In genomic region chr13:63124863-63125262, GRCh38 we compare ENCODE assay signal across 13 cellular contexts.
DNase-seq lines count a peak whose midpoint lies in the region; ATAC-seq and TF ChIP-seq lines count a peak whose summit lies in the region.
"Had no signal": no experiment of that assay in that cellular context is flagged by ENCODE, and none has a peak within 500 bp of the region (broad histone marks: within the 10 kb centered on the region; RNA-seq: fewer than 3 reads in every experiment).

No MANE protein-coding gene starts in this region.

- no peak for TF ChIP-seq POLR2A in suprapubic skin (IDR thresholded peaks at IDR 0.05)

- H3K9ac ChIP-seq in colonic mucosa (ENCODE audit: low read depth in 2 of 2, low read length in 2 of 2) = no peak overlapping the region
- H3K9ac ChIP-seq: BLaER1 treated with 17β-estradiol and CSF1 and Interleukin-3, amounts not matched to agents 10 nM and 100 nM had no signal

- DNase-seq in NCI-H2171 treated with DMSO at 0.1 percent for 48 hours (lab: John Stamatoyannopoulos, UW) = peak; percentile 5
- no peak for DNase-seq in NCI-H2171 (lab: John Stamatoyannopoulos, UW)
- DNase-seq in NCI-H526 (lab: John Stamatoyannopoulos, UW) = peak; percentile 23 to 57
- DNase-seq in dermis blood vessel endothelial cell = peak; percentile 19
- peak; percentile 20 for DNase-seq in pons (ENCODE audit: low spot score)
- DNase-seq in suprapubic skin (ENCODE audit: low spot score in 2 of 2) = no peak
- no peak for DNase-seq in colonic mucosa
- DNase-seq: activated CD4-positive, alpha-beta T cell treated with anti-CD3 and anti-CD28 coated beads, Interleukin-2, amount 50 U/mL, for 4 hours; NCI-H1436 treated with DMSO at 0.1 percent for 48 hours; upper lobe of left lung had no signal

- H3K9me3 ChIP-seq in suprapubic skin = no peaks in the 10 kb centered on the region
- H3K9me3 ChIP-seq in colonic mucosa = no peaks in the 10 kb centered on the region
- H3K9me3 ChIP-seq: BLaER1 treated with 17β-estradiol and CSF1 and Interleukin-3, amounts not matched to agents 10 nM and 100 nM; right atrium auricular region; upper lobe of left lung had no signal

- H3K27ac ChIP-seq in suprapubic skin = no peak overlapping the region
- no peak overlapping the region for H3K27ac ChIP-seq in colonic mucosa
- H3K27ac ChIP-seq: BLaER1 treated with 17β-estradiol and CSF1 and Interleukin-3, amounts not matched to agents 10 nM and 100 nM; right atrium auricular region; upper lobe of left lung had no signal

- H3K4me1 ChIP-seq in suprapubic skin = no peaks in the 10 kb centered on the region
- H3K4me1 ChIP-seq in colonic mucosa = no peaks in the 10 kb centered on the region
- H3K4me1 ChIP-seq: BLaER1 treated with 17β-estradiol and CSF1 and Interleukin-3, amounts not matched to agents 10 nM and 100 nM; right atrium auricular region; upper lobe of left lung had no signal

- TF ChIP-seq CTCF in suprapubic skin (IDR thresholded peaks at IDR 0.05) (no peak), colonic mucosa (IDR thresholded peaks at IDR 0.05) (no peak)

- no peak for ATAC-seq in HG02642 (IDR thresholded peaks at IDR 0.05; ENCODE audit: poor library complexity, unreplicated experiment)

- intact Hi-C loops in colonic mucosa (cut with DNase I) = no loop called here

- 28% methylated on average over 1 of the region's 1 CpG for WGBS in suprapubic skin

- H3K36me3 ChIP-seq in suprapubic skin (no peaks in the 10 kb centered on the region), colonic mucosa (no peaks in the 10 kb centered on the region)
- H3K36me3 ChIP-seq: BLaER1 treated with 17β-estradiol and CSF1 and Interleukin-3, amounts not matched to agents 10 nM and 100 nM; right atrium auricular region; upper lobe of left lung had no signal

- H3K27me3 ChIP-seq in suprapubic skin = no peaks in the 10 kb centered on the region
- H3K27me3 ChIP-seq in colonic mucosa = no peaks in the 10 kb centered on the region
- H3K27me3 ChIP-seq: BLaER1 treated with 17β-estradiol and CSF1 and Interleukin-3, amounts not matched to agents 10 nM and 100 nM; right atrium auricular region; upper lobe of left lung had no signal

- H3K4me3 ChIP-seq in suprapubic skin (no peak overlapping the region), colonic mucosa (no peak overlapping the region)
- H3K4me3 ChIP-seq: BLaER1 treated with 17β-estradiol and CSF1 and Interleukin-3, amounts not matched to agents 10 nM and 100 nM; right atrium auricular region; upper lobe of left lung had no signal

- TF ChIP-seq EP300 in suprapubic skin (IDR thresholded peaks at IDR 0.05) = no peak

Comparison
In these comparisons a context has a peak if more than half of its experiments do, and no peak if none do; other contexts are left out.
1. DNase-seq: peak in NCI-H2171 treated with DMSO at 0.1 percent for 48 hours (single experiment), NCI-H526 (2 of 2), dermis blood vessel endothelial cell (single experiment) and pons (single experiment); none in NCI-H2171 (single experiment), suprapubic skin (0 of 2) and colonic mucosa (single experiment).